In the genomic region with DNA sequence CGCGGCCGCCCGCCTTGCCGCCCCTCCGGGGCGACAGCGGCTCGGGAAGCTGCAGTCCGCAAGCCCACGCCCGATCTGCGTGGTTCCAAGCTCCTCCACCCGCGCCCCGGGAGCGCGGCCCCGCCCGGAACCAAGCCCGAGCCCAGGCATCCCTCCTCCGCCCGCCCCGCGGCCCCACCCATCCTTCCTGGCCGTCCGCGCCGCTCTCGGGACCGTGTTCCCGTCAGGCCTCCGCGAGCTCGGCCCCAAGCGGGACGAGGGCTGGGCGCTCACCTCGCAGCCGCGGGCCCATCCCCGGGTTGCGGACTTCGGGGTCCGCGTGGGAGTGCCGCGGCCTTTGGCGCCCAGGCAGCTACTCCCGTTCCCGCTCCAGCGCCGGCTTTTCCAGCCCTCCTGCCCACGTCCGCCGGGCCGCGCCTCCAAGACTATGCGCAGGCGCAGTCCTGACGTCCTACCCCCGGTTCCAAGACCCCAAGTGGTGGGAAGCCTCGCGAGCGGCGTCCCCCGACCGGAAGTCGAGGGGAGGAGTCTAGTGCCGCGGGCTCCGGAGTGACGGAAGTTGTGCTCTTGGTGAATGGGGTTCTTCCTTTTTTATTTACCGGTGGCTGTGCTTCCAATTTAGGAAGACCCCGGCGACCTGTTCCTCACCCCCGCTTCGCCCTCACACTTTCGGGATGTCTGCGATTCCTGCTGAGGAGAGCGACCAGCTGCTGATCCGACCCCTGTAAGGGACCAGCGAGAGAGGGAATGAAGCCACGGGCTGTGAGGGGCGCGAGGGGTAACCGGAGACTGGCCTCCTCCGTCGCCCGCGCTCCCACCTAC, we compare ENCODE assay signal across 8 cellular contexts. TPM values are rescaled to one million over a fixed set of nuclear protein-coding genes. Genes with fewer than 3 reads are reported as not detected.
DNase-seq lines count a peak whose midpoint lies in the region; TF ChIP-seq lines count a peak whose summit lies in the region.

A gene (plus strand): TSS at position 555 of the 822 bp plus-strand sequence. CDS start 120 bp downstream, at position 675.
A gene with protein sequence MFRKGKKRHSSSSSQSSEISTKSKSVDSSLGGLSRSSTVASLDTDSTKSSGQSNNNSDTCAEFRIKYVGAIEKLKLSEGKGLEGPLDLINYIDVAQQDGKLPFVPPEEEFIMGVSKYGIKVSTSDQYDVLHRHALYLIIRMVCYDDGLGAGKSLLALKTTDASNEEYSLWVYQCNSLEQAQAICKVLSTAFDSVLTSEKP (minus strand): TSS at position 429 of the 822 bp plus-strand sequence. CDS start 4,831 bp downstream, outside the sequence.

- H2BK15ac ChIP-seq in neuronal stem cell (ENCODE audit: low read length) = peak within 1 kb of the TSS; percentile 49

- H3K14ac ChIP-seq in neuronal stem cell (ENCODE audit: low read length) = peak within 1 kb of the TSS; percentile 98

- H2BK120ac ChIP-seq in neuronal stem cell (ENCODE audit: low read depth, low read length) = peak within 1 kb of the TSS; percentile 23

- WGBS in neuronal stem cell (ENCODE audit: extremely low coverage in 2 of 2, insufficient read length in 2 of 2, insufficient replicate concordance in 1 of 2), 2 donors = no CpG with 5 or more reads among the region's 91 CpGs

- peak within 1 kb of the TSS; percentile 88 for H2AFZ ChIP-seq in neuronal stem cell (ENCODE audit: low read length)

- H3K9ac ChIP-seq in neuronal stem cell (ENCODE audit: low read depth, low read length, poor library complexity) = peak within 1 kb of the TSS; percentile 97

- POLR2A ChIA-PET in HEK293T (lab: Yijun Ruan, JAX) = interaction anchor here (1.0 to 1.5 kb wide), 3 partner anchors 22 to 207 kb away, joined by 3 to 4 read pairs (median 4); a partner anchor contains a TSS

- peak within 1 kb of the TSS; percentile 76 to 94 for H3K4me3 ChIP-seq in neuronal stem cell (ENCODE audit: low read length in 2 of 2)

- H3K23ac ChIP-seq in neuronal stem cell (ENCODE audit: low read depth, low read length, poor library complexity) = peak within 1 kb of the TSS; percentile 82

- no peak for TF ChIP-seq CTCF in subcutaneous adipose tissue (IDR thresholded peaks at IDR 0.05; ENCODE audit: low read depth)

- H3K4me2 ChIP-seq in neuronal stem cell (ENCODE audit: insufficient read depth, low read length, poor library complexity, severe bottlenecking) = peak within 1 kb of the TSS; percentile 92

- no peaks in the 10 kb centered on the region for H3K27me3 ChIP-seq in neuronal stem cell (ENCODE audit: control insufficient read depth in 3 of 3, insufficient read depth in 3 of 3, low read depth in 1 of 3, low read length in 3 of 3)

- CTCF ChIA-PET in HEK293T (lab: Yijun Ruan, JAX) = interaction anchor here (0.6 to 1.1 kb wide), 3 partner anchors 52 to 576 kb away, joined by 3 read pairs; a partner anchor contains a TSS

- H4K8ac ChIP-seq in neuronal stem cell (ENCODE audit: low read depth, low read length) = no peak within 1 kb of the TSS

- peak within 1 kb of the TSS; percentile 87 for H3K27ac ChIP-seq in neuronal stem cell (replicated peaks; ENCODE audit: low read length)

- H2BK5ac ChIP-seq in neuronal stem cell (ENCODE audit: low read length) = peak within 1 kb of the TSS; percentile 43

- H3K9me3 ChIP-seq in neuronal stem cell (replicated peaks in 1 of 2; ENCODE audit: control insufficient read depth in 2 of 2, insufficient read depth in 1 of 2, low read depth in 1 of 2, low read length in 2 of 2) = no peaks in the 10 kb centered on the region

- peaks cover 7% of the 10 kb centered on the region for H3K79me1 ChIP-seq in neuronal stem cell (ENCODE audit: low read depth, low read length)

- peaks cover 11 to 13% of the 10 kb centered on the region in 2 donors for H3K4me1 ChIP-seq in neuronal stem cell (ENCODE audit: control insufficient read depth in 2 of 2, insufficient read depth in 1 of 2, low read depth in 1 of 2, low read length in 2 of 2)

- H3K4ac ChIP-seq in neuronal stem cell (ENCODE audit: low read length) = no peak within 1 kb of the TSS

- no peak within 1 kb of the TSS for H2AK5ac ChIP-seq in neuronal stem cell (ENCODE audit: low read depth, low read length)

- in situ Hi-C loops in SK-MEL-5 (cut with HindIII; ENCODE audit: low pct_unique_long_range_greater_than_20kb, low sequenced_read_pairs) = no loop called here

- no peak within 1 kb of the TSS for H4K91ac ChIP-seq in neuronal stem cell (ENCODE audit: low read depth, low read length, poor library complexity)

- H3K36me3 ChIP-seq in neuronal stem cell (replicated peaks in 1 of 2; ENCODE audit: control insufficient read depth in 2 of 2, insufficient read depth in 2 of 2, low read length in 2 of 2) = peaks cover 2 to 30% of the 10 kb centered on the region in 2 donors

- no peak within 1 kb of the TSS for H2BK12ac ChIP-seq in neuronal stem cell (ENCODE audit: low read length)

- H3K18ac ChIP-seq in neuronal stem cell (ENCODE audit: low read length) = peak within 1 kb of the TSS; percentile 97

- peak; percentile 91 for DNase-seq in GF-D8 (lab: John Stamatoyannopoulos, UW)
- peak; percentile 100 for DNase-seq in HEK293T (ENCODE audit: extremely low spot score)
- peak; percentile 97 for DNase-seq in MV-4-11 (lab: John Stamatoyannopoulos, UW)
- peak; percentile 99 for DNase-seq in SK-MEL-5 (ENCODE audit: low read depth, low spot score)
- DNase-seq in activated naive CD4-positive, alpha-beta T cell treated with Interleukin-2 at 50 U/mL for 16 hours = peak; percentile 98
- DNase-seq in foreskin melanocyte = peak; percentile 96
- peak; percentile 99 for DNase-seq in neuronal stem cell (ENCODE audit: low spot score)

TF ChIP-seq in HEK293T, 16 proteins besides CTCF, POLR2A, EP300 and RAD21:
- TF ChIP-seq FOXK2 (IDR thresholded peaks at IDR 0.05) (no peak), FOXM1 (IDR thresholded peaks at IDR 0.05; ENCODE audit: borderline replicate concordance) (peak; percentile 62; the same call in 1 of the 2 replicates), CTBP1 (IDR thresholded peaks at IDR 0.05; ENCODE audit: borderline replicate concordance) (no peak), FOXA1 (IDR thresholded peaks at IDR 0.05) (no peak), TARDBP (IDR thresholded peaks at IDR 0.05) (no peak), L3MBTL2 (conservative IDR thresholded peaks at IDR 0.05) (no peak), ARNT (IDR thresholded peaks at IDR 0.05) (no peak), ELF4 (IDR thresholded peaks at IDR 0.05) (peak; percentile 35; the same call in 1 of the 2 replicates)
- TF ChIP-seq, protein P1, sequence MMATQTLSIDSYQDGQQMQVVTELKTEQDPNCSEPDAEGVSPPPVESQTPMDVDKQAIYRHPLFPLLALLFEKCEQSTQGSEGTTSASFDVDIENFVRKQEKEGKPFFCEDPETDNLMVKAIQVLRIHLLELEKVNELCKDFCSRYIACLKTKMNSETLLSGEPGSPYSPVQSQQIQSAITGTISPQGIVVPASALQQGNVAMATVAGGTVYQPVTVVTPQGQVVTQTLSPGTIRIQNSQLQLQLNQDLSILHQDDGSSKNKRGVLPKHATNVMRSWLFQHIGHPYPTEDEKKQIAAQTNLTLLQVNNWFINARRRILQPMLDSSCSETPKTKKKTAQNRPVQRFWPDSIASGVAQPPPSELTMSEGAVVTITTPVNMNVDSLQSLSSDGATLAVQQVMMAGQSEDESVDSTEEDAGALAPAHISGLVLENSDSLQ (IDR thresholded peaks at IDR 0.05) = peak; percentile 3; the same call in 1 of the 2 replicates

RNA-seq across cellular contexts. Expression of the first gene that starts in this region (rescaled TPM):
- 96.8 and 110 TPM in 2 replicates for total RNA-seq in SK-MEL-5 (2014; rRNA removed; shearing (Covaris generic))
- polyA plus RNA-seq in SK-MEL-5 (2015; cell fraction: cytosol; rRNA removed) = 65.4 and 71.9 TPM in 2 replicates
- 88.9 and 90.3 TPM in 2 replicates for polyA plus RNA-seq in SK-MEL-5 (2015; cell fraction: nucleus; rRNA removed)
- 78.4 TPM for polyA plus RNA-seq in neuronal stem cell (2013, experiment 1 of 2)
- 77.6 TPM for polyA plus RNA-seq in neuronal stem cell (2013, experiment 2 of 2)
- total RNA-seq in subcutaneous adipose tissue = 10 to 100 TPM; 19.2 to 30.3 (median 21.2) TPM

RNA-seq across cellular contexts. Expression of the second gene that starts in this region (rescaled TPM):
- total RNA-seq in SK-MEL-5 (2014; rRNA removed; shearing (Covaris generic)) = 91.0 and 105 TPM in 2 replicates
- 58.7 and 81.9 TPM in 2 replicates for polyA plus RNA-seq in SK-MEL-5 (2015; cell fraction: cytosol; rRNA removed)
- 73.1 and 85.6 TPM in 2 replicates for polyA plus RNA-seq in SK-MEL-5 (2015; cell fraction: nucleus; rRNA removed)
- 50.0 TPM for polyA plus RNA-seq in neuronal stem cell (2013, experiment 1 of 2)
- 49.6 TPM for polyA plus RNA-seq in neuronal stem cell (2013, experiment 2 of 2)
- 100 to 1,000 TPM; 159 to 345 (median 224) TPM for total RNA-seq in subcutaneous adipose tissue

Comparison
In these comparisons a context has a peak if more than half of its experiments do, and no peak if none do; other contexts are left out.
1. Peak in every context shown above with its lines: DNase-seq, H3K4me3 ChIP-seq and H3K27ac ChIP-seq.